In the genomic region with DNA sequence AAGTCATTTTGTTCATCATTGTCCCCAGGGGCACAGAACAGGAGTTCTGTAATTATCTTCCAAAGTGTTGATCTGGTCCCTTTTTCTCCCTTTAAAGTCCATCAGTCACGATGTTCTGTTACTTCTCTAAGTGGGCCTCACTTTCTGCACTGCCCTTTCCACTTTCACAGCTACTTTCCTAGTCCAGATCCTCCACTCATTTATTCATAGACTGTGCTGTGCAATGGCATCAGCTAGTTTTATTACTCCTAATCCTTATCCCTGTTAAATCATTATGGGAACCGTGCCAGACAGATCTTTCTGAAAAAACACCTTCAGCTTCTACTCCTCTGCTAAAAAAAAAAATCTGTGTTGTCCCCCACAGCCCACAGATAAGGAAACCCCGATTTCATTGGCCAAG, we compare ENCODE assay signal across 19 cellular contexts.
"Had no signal": no experiment of that assay in that cellular context is flagged by ENCODE, and none has a peak within 500 bp of the region (broad histone marks: within the 10 kb centered on the region; RNA-seq: fewer than 3 reads in every experiment).

No MANE protein-coding gene starts in this region.

- DNase-seq: activated CD4-positive, alpha-beta T cell treated with anti-CD3 and anti-CD28 coated beads, Interleukin-2, amount 50 U/mL, for 1 hour; activated CD4-positive, CD25-positive, alpha-beta regulatory T cell treated with anti-CD3 and anti-CD28 coated beads, Interleukin-2, amount 50 U/mL, for 72 hours; activated CD8-positive, alpha-beta memory T cell treated with anti-CD3 and anti-CD28 coated beads, Interleukin-2, amount 50 U/mL, for 48 hours; activated effector memory CD4-positive, alpha-beta T cell treated with anti-CD3 and anti-CD28 coated beads, Interleukin-2, amount 50 U/mL, for 16 hours; activated naive CD4-positive, alpha-beta T cell treated with anti-CD3 and anti-CD28 coated beads, Interleukin-2, amount 50 U/mL, for 16 hours; activated T-cell treated with anti-CD3 and anti-CD28 coated beads, Interleukin-2, amount 50 U/mL, for 72 hours; aorta; cortex of kidney; left ventricle myocardium superior; mucosa of descending colon; naive thymus-derived CD4-positive, alpha-beta T cell; pancreas; spleen; stimulated activated naive CD4-positive, alpha-beta T cell; T-helper 2 cell; thyroid gland had no signal

- H3K4me3 ChIP-seq: gastroesophageal sphincter, mucosa of descending colon, pancreas, spleen, thyroid gland had no signal

- H3K36me3 Mint-ChIP-seq: naive thymus-derived CD4-positive, alpha-beta T cell had no signal

- H3K27ac Mint-ChIP-seq: activated T-cell treated with anti-CD3 and anti-CD28 coated beads, Interleukin-2, amount 50 U/mL, for 72 hours; naive thymus-derived CD4-positive, alpha-beta T cell had no signal

- H3K9me3 ChIP-seq: gastroesophageal sphincter, mucosa of descending colon, pancreas, spleen, thyroid gland had no signal

- ATAC-seq: activated T-cell treated with anti-CD3 and anti-CD28 coated beads, Interleukin-2, amount 50 U/mL, for 72 hours; gastroesophageal sphincter; mucosa of descending colon; naive thymus-derived CD4-positive, alpha-beta T cell; pancreas; sciatic nerve had no signal

- H3K4me3 Mint-ChIP-seq: activated T-cell treated with anti-CD3 and anti-CD28 coated beads, Interleukin-2, amount 50 U/mL, for 72 hours; naive thymus-derived CD4-positive, alpha-beta T cell had no signal

- H3K27me3 ChIP-seq: gastroesophageal sphincter, pancreas, thyroid gland had no signal

- H3K36me3 ChIP-seq: gastroesophageal sphincter, pancreas, spleen, thyroid gland had no signal

- H3K27ac ChIP-seq: gastroesophageal sphincter, pancreas, spleen, thyroid gland, VCaP had no signal
